9 cellular contexts compared by ENCODE assay signal in the genomic region with DNA sequence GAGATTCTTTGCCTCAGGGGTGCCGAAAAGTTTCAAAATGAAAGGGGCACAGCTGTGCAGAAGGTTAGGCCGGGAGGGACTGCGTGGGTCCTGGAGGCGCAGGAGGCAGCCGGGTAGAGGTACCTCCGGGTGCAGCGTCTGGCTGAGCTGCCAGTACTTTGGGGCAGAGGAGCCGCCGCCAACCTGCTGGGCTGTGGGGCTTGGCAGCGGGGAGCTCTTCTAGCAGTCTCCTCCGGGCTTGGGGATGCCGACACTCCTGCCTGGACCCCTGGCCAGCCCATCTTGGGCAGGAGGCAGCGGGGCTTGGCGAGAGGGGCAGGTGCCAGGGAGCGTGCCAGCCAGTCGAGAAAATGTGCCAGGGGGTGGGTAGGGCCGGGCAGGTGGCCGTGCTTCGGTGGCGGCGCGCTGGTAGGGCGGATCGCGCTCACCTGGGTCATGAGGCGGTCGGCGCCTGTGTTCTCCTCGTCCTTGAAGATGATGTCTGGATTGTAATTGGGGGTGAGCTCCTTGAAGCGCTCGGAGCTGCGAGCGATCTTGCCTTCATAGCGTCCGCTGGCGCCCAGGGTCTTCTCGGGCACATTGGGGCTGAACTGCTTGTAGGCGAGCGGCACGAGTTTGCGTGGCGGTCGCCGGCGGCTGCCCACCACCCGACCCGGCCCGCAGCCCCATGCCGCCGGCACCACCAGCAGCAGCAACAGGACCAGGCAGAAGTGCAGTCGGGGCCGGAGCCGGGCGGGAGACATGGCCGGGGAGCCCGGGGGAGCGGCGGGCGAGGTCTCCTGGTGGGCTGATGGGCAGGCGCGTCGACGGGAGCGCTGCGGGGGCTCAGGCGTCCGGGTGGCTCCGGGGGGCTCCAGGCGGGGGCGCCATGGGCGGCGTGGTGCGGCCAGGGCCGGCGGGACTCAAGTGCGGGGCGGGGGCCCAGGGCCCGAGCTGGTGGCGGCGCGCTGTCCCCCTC. TPM values are rescaled to one million over a fixed set of nuclear protein-coding genes. Genes with fewer than 3 reads are reported as not detected.
DNase-seq lines count a peak whose midpoint lies in the region; ATAC-seq and TF ChIP-seq lines count a peak whose summit lies in the region.
"Had no signal": no experiment of that assay in that cellular context is flagged by ENCODE, and none has a peak within 500 bp of the region (broad histone marks: within the 10 kb centered on the region; RNA-seq: fewer than 3 reads in every experiment).

No MANE protein-coding gene starts in this region.

- peak overlapping the region in 1 of 8 donors; percentile 43 for H3K27ac Mint-ChIP-seq in CD8-positive, alpha-beta memory T cell
- H3K27ac Mint-ChIP-seq in chondrocyte (ENCODE audit: unreplicated experiment) = no peak overlapping the region
- no peak overlapping the region for H3K27ac Mint-ChIP-seq in neural progenitor cell
- H3K27ac Mint-ChIP-seq: activated T-helper 1 cell treated with anti-CD3 and anti-CD28 coated beads, Interleukin-12 subunit alpha, Interleukin-12 subunit beta, Interleukin-2, Interleukin-4 antibody, amounts not matched to agents 30 ng/mL and 10 ng/mL and 1 ng/mL, durations not matched to agents 14 hours and 24 hours and 36 hours had no signal

- H3K4me1 ChIP-seq in CD8-positive, alpha-beta memory T cell (ENCODE audit: insufficient read depth, low read length) = peaks cover 21% of the 10 kb centered on the region
- H3K4me1 ChIP-seq in HUES6 (ENCODE audit: control insufficient read depth, insufficient read depth, low read length) (peaks cover 29% of the 10 kb centered on the region), neural progenitor cell (peaks cover 19% of the 10 kb centered on the region)

- H2AFZ ChIP-seq in neural progenitor cell (replicated peaks) = no peak overlapping the region

- no peak overlapping the region for H3K4me3 ChIP-seq in CD8-positive, alpha-beta memory T cell (ENCODE audit: low read length)
- H3K4me3 ChIP-seq in HUES6 (ENCODE audit: low read depth, low read length) (peak overlapping the region; percentile 45), neural progenitor cell (peak overlapping the region; percentile 32)

- no peaks in the 10 kb centered on the region for H3K9me3 Mint-ChIP-seq in CD8-positive, alpha-beta memory T cell
- H3K9me3 Mint-ChIP-seq in chondrocyte (ENCODE audit: low read depth) (no peaks in the 10 kb centered on the region), neural progenitor cell (peaks cover 3% of the 10 kb centered on the region)
- H3K9me3 Mint-ChIP-seq: activated T-helper 1 cell treated with anti-CD3 and anti-CD28 coated beads, Interleukin-12 subunit alpha, Interleukin-12 subunit beta, Interleukin-2, Interleukin-4 antibody, amounts not matched to agents 30 ng/mL and 10 ng/mL and 1 ng/mL, durations not matched to agents 14 hours and 24 hours and 36 hours had no signal

- H3K4me3 Mint-ChIP-seq in CD8-positive, alpha-beta memory T cell = peak overlapping the region; percentile 38 to 67 (median 56)
- H3K4me3 Mint-ChIP-seq in chondrocyte (ENCODE audit: unreplicated experiment) = peak overlapping the region; percentile 57
- H3K4me3 Mint-ChIP-seq in neural progenitor cell = peak overlapping the region; percentile 35
- H3K4me3 Mint-ChIP-seq: activated T-helper 1 cell treated with anti-CD3 and anti-CD28 coated beads, Interleukin-12 subunit alpha, Interleukin-12 subunit beta, Interleukin-2, Interleukin-4 antibody, amounts not matched to agents 30 ng/mL and 10 ng/mL and 1 ng/mL, durations not matched to agents 14 hours and 24 hours and 36 hours had no signal

- H3K79me2 ChIP-seq in neural progenitor cell (ENCODE audit: low read depth) = no peaks in the 10 kb centered on the region

- H3K9ac ChIP-seq in HUES6 (ENCODE audit: low read length) (no peak overlapping the region), neural progenitor cell (no peak overlapping the region)

- H4K20me1 ChIP-seq in neural progenitor cell (ENCODE audit: low read depth) = peaks cover 62% of the 10 kb centered on the region

- ATAC-seq in GM18858 (IDR thresholded peaks at IDR 0.05; ENCODE audit: unreplicated experiment) (no peak), HG03135 (IDR thresholded peaks at IDR 0.05; ENCODE audit: unreplicated experiment) (no peak), GM19397 (IDR thresholded peaks at IDR 0.05; ENCODE audit: unreplicated experiment) (no peak)

- DNase-seq in CD8-positive, alpha-beta memory T cell = no peak
- DNase-seq in chondrocyte (ENCODE audit: low spot score) (no peak), neural progenitor cell (ENCODE audit: low spot score) (peak; percentile 31), glomerular visceral epithelial cell (ENCODE audit: extremely low spot score) (no peak)

- H3K27ac ChIP-seq in CD8-positive, alpha-beta memory T cell (ENCODE audit: low read depth, low read length) = no peak overlapping the region
- no peak overlapping the region for H3K27ac ChIP-seq in HUES6 (ENCODE audit: low read depth, low read length)
- no peak overlapping the region for H3K27ac ChIP-seq in neural progenitor cell

- H3K36me3 ChIP-seq in CD8-positive, alpha-beta memory T cell (ENCODE audit: insufficient read depth, low read length) = no peaks in the 10 kb centered on the region
- H3K36me3 ChIP-seq in HUES6 (ENCODE audit: control insufficient read depth, insufficient read depth, low read length) (no peaks in the 10 kb centered on the region), neural progenitor cell (no peaks in the 10 kb centered on the region)

- CTCF ChIA-PET in CD8-positive, alpha-beta memory T cell (lab: Charles Lee) = interaction anchor here (1.1 to 5.5 kb wide), 7 partner anchors 10 to 235 kb away, joined by 3 to 70 read pairs (median 27); partner anchors contain the start of genes CFAP65 and NHEJ1

- peaks cover 50 to 71% of the 10 kb centered on the region in 2 donors for H3K27me3 Mint-ChIP-seq in CD8-positive, alpha-beta memory T cell
- H3K27me3 Mint-ChIP-seq in chondrocyte (ENCODE audit: low read depth) (peaks cover 53% of the 10 kb centered on the region), neural progenitor cell (ENCODE audit: insufficient read depth, low read depth) (peaks cover 73% of the 10 kb centered on the region)

- peaks cover 17% of the 10 kb centered on the region for H3F3A ChIP-seq in neural progenitor cell (ENCODE audit: low read depth)

- H3K4me1 Mint-ChIP-seq in CD8-positive, alpha-beta memory T cell = peaks cover 12 to 30% (median 23%) of the 10 kb centered on the region in 3 donors
- H3K4me1 Mint-ChIP-seq in chondrocyte (ENCODE audit: low read depth) (peaks cover 21% of the 10 kb centered on the region), neural progenitor cell (peaks cover 8% of the 10 kb centered on the region)

- peak overlapping the region; percentile 58 for H3K4me2 ChIP-seq in neural progenitor cell

- H3K36me3 Mint-ChIP-seq in CD8-positive, alpha-beta memory T cell = peaks cover 0 to 2% (median 0%) of the 10 kb centered on the region in 3 donors
- H3K36me3 Mint-ChIP-seq in chondrocyte (ENCODE audit: low read depth) (peaks cover 3% of the 10 kb centered on the region), neural progenitor cell (no peaks in the 10 kb centered on the region)

- POLR2A ChIA-PET in CD8-positive, alpha-beta memory T cell (lab: Charles Lee) = no interaction called here

- TF ChIP-seq CTCF in chondrocyte (IDR thresholded peaks at IDR 0.05) (no peak), neural progenitor cell (IDR thresholded peaks at IDR 0.05) (no peak)

- H3K27me3 ChIP-seq in CD8-positive, alpha-beta memory T cell (ENCODE audit: insufficient read depth, low read length, poor library complexity, severe bottlenecking) = peaks cover 39% of the 10 kb centered on the region
- H3K27me3 ChIP-seq in HUES6 (ENCODE audit: control insufficient read depth, insufficient read depth, low read length) = peaks cover 99% of the 10 kb centered on the region
- peaks cover 100% of the 10 kb centered on the region for H3K27me3 ChIP-seq in neural progenitor cell

- H3K9me3 ChIP-seq in CD8-positive, alpha-beta memory T cell (ENCODE audit: low read length) = no peaks in the 10 kb centered on the region
- H3K9me3 ChIP-seq in HUES6 (ENCODE audit: control insufficient read depth, insufficient read depth, low read depth, low read length) (no peaks in the 10 kb centered on the region), neural progenitor cell (ENCODE audit: low read depth) (no peaks in the 10 kb centered on the region)

RNA-seq across cellular contexts. Expression of gene IHH, which starts 0.7 kb away (rescaled TPM):
- total RNA-seq in CD8-positive, alpha-beta memory T cell = not detected
- polyA plus RNA-seq in CD8-positive, alpha-beta memory T cell = not detected
- 0.19 TPM in 1 of 3 replicates, not detected in the others for total RNA-seq in chondrocyte
- total RNA-seq in neural progenitor cell (ENCODE audit: low replicate concordance) = 0.06 TPM in 1 of 2 replicates, not detected in the other
- total RNA-seq: activated T-helper 1 cell treated with anti-CD3 and anti-CD28 coated beads, Interleukin-12 subunit alpha, Interleukin-12 subunit beta, Interleukin-2, Interleukin-4 antibody, amounts not matched to agents 30 ng/mL and 10 ng/mL and 1 ng/mL, durations not matched to agents 14 hours and 24 hours and 36 hours had no signal

RNA-seq across cellular contexts. Expression of gene CFAP65, which starts 18.7 kb away (rescaled TPM):
- not detected for total RNA-seq in CD8-positive, alpha-beta memory T cell
- polyA plus RNA-seq in CD8-positive, alpha-beta memory T cell = not detected
- total RNA-seq in chondrocyte (not detected in 3 replicates), neural progenitor cell (ENCODE audit: low replicate concordance) (0.22 and 0.80 TPM in 2 replicates)
- total RNA-seq: activated T-helper 1 cell treated with anti-CD3 and anti-CD28 coated beads, Interleukin-12 subunit alpha, Interleukin-12 subunit beta, Interleukin-2, Interleukin-4 antibody, amounts not matched to agents 30 ng/mL and 10 ng/mL and 1 ng/mL, durations not matched to agents 14 hours and 24 hours and 36 hours had no signal
